ENCODE assay signal across 8 cellular contexts in genomic region chr12:62934799-62935674, GRCh38. TPM values are rescaled to one million over a fixed set of nuclear protein-coding genes. Genes with fewer than 3 reads are reported as not detected.
DNase-seq lines count a peak whose midpoint lies in the region; ATAC-seq and TF ChIP-seq lines count a peak whose summit lies in the region.

TSS of gene PPM1H (minus strand) at chr12:62935150. CDS start at chr12:62934736, 414 bp downstream.

- no peak within 1 kb of the TSS for H3K27ac Mint-ChIP-seq in activated CD4-positive, alpha-beta T cell treated with anti-CD3 and anti-CD28 coated beads for 36 hours
- no peak within 1 kb of the TSS for H3K27ac Mint-ChIP-seq in immature natural killer cell

- no peaks in the 10 kb centered on the region for H3K36me3 ChIP-seq in Loucy (ENCODE audit: insufficient read depth, low read length)
- H3K36me3 ChIP-seq in SJCRH30 = no peaks in the 10 kb centered on the region
- no peaks in the 10 kb centered on the region for H3K36me3 ChIP-seq in skeletal muscle satellite cell (ENCODE audit: insufficient read depth, low read length)

- H3K27me3 Mint-ChIP-seq in activated CD4-positive, alpha-beta T cell treated with anti-CD3 and anti-CD28 coated beads for 36 hours = peaks cover 33% of the 10 kb centered on the region
- H3K27me3 Mint-ChIP-seq in immature natural killer cell (ENCODE audit: low read depth in 3 of 3) = peaks cover 9 to 24% (median 11%) of the 10 kb centered on the region in 3 donors

- peak within 1 kb of the TSS; percentile 94 for H3K4me3 ChIP-seq in Loucy (ENCODE audit: low read length, poor library complexity, severe bottlenecking)
- H3K4me3 ChIP-seq in SJCRH30 = peak within 1 kb of the TSS; percentile 71
- peak within 1 kb of the TSS; percentile 67 to 69 for H3K4me3 ChIP-seq in cardiac fibroblast (replicated peaks in 1 of 2; ENCODE audit: low read depth in 2 of 2, low read length in 2 of 2)
- peak within 1 kb of the TSS; percentile 81 for H3K4me3 ChIP-seq in skeletal muscle satellite cell (ENCODE audit: low read length)

- H3K4me1 ChIP-seq in Loucy (ENCODE audit: insufficient read depth, low read length, poor library complexity, severe bottlenecking) = peaks cover 42% of the 10 kb centered on the region
- peaks cover 12% of the 10 kb centered on the region for H3K4me1 ChIP-seq in SJCRH30
- peaks cover 11% of the 10 kb centered on the region for H3K4me1 ChIP-seq in skeletal muscle satellite cell (ENCODE audit: control insufficient read depth, insufficient read depth, low read length)

- no peaks in the 10 kb centered on the region for H3K9me3 ChIP-seq in Loucy (ENCODE audit: insufficient read depth, low read depth, low read length)
- H3K9me3 ChIP-seq in SJCRH30 (replicated peaks) = no peaks in the 10 kb centered on the region
- H3K9me3 ChIP-seq in skeletal muscle satellite cell (replicated peaks; ENCODE audit: low read length) = no peaks in the 10 kb centered on the region

- H3F3A ChIP-seq in Loucy (ENCODE audit: low read depth) = peaks cover 7% of the 10 kb centered on the region; the same call in 1 of the 2 replicates

- peaks cover 38% of the 10 kb centered on the region for H3K79me2 ChIP-seq in Loucy (ENCODE audit: insufficient read depth, low read length)

- peaks cover 12% of the 10 kb centered on the region for H4K20me1 ChIP-seq in Loucy (ENCODE audit: insufficient read depth, low read length, poor library complexity, severe bottlenecking)

- H3K9me3 Mint-ChIP-seq in activated CD4-positive, alpha-beta T cell treated with anti-CD3 and anti-CD28 coated beads for 36 hours (ENCODE audit: low read depth) = no peaks in the 10 kb centered on the region
- H3K9me3 Mint-ChIP-seq in immature natural killer cell = peaks cover 0 to 2% (median 0%) of the 10 kb centered on the region in 6 donors

- intact Hi-C loops in activated CD4-positive, alpha-beta T cell treated with anti-CD3 and anti-CD28 coated beads for 36 hours (cut with DNase I, micrococcal nuclease) = no loop called here

- no peaks in the 10 kb centered on the region for H3K27me3 ChIP-seq in Loucy (ENCODE audit: insufficient read depth, low read length, poor library complexity, severe bottlenecking)
- H3K27me3 ChIP-seq in SJCRH30 = no peaks in the 10 kb centered on the region; the same call in 1 of the 2 replicates
- H3K27me3 ChIP-seq in skeletal muscle satellite cell (ENCODE audit: control insufficient read depth, insufficient read depth, low read length) = no peaks in the 10 kb centered on the region

- H3K27ac ChIP-seq in SJCRH30 = peak within 1 kb of the TSS; percentile 32; the same call in 1 of the 2 replicates

- TF ChIP-seq CTCF in Loucy (conservative IDR thresholded peaks at IDR 0.05; ENCODE audit: low read length) (peak; percentile 68), cardiac fibroblast (IDR thresholded peaks at IDR 0.05; ENCODE audit: low read depth, low read length) (peak; percentile 34)

- H3K4me2 ChIP-seq in Loucy (ENCODE audit: low read depth, low read length, poor library complexity, severe bottlenecking) (peak within 1 kb of the TSS; percentile 82), skeletal muscle satellite cell (ENCODE audit: low read length) (peak within 1 kb of the TSS; percentile 96)

- peaks cover 11% of the 10 kb centered on the region for H3K4me1 Mint-ChIP-seq in activated CD4-positive, alpha-beta T cell treated with anti-CD3 and anti-CD28 coated beads for 36 hours
- H3K4me1 Mint-ChIP-seq in immature natural killer cell = peaks cover 10 to 13% of the 10 kb centered on the region in 2 donors

- no peaks in the 10 kb centered on the region for H3K36me3 Mint-ChIP-seq in activated CD4-positive, alpha-beta T cell treated with anti-CD3 and anti-CD28 coated beads for 36 hours (ENCODE audit: low read depth)
- H3K36me3 Mint-ChIP-seq in immature natural killer cell = no peaks in the 10 kb centered on the region

- H3K9ac ChIP-seq in Loucy (ENCODE audit: low read depth, low read length, poor library complexity, severe bottlenecking) (peak within 1 kb of the TSS; percentile 87), skeletal muscle satellite cell (ENCODE audit: low read depth, low read length) (peak within 1 kb of the TSS; percentile 72)

- no peaks in the 10 kb centered on the region for H3K9me2 ChIP-seq in Loucy (replicated peaks; ENCODE audit: low read depth, low read length)

- CTCF ChIA-PET in activated CD4-positive, alpha-beta T cell treated with anti-CD3 and anti-CD28 coated beads for 36 hours (lab: Charles Lee) = interaction anchor here (0.8 to 1.4 kb wide), 3 partner anchors 10 to 126 kb away, joined by 3 read pairs; no protein-coding TSS in a partner anchor
- CTCF ChIA-PET in HEK293T (lab: Yijun Ruan, JAX) = interaction anchor here (0.6 to 1.6 kb wide), 9 partner anchors 9 to 341 kb away, joined by 3 to 5 read pairs (median 4); no protein-coding TSS in a partner anchor

- peak; percentile 61 for DNase-seq in activated CD4-positive, alpha-beta T cell treated with anti-CD3 and anti-CD28 coated beads for 36 hours
- DNase-seq in activated CD4-positive, alpha-beta T cell treated with anti-CD3 and anti-CD28 coated beads, Interleukin-2, amount 50 U/mL, for 4 hours = no peak
- peak; percentile 78 for DNase-seq in HEK293T (ENCODE audit: extremely low spot score)
- peak; percentile 60 to 66 for DNase-seq in SJCRH30
- DNase-seq in cardiac fibroblast (ENCODE audit: low read depth in 2 of 2) = peak; percentile 21 to 22
- peak; percentile 6 to 13 (median 11) for DNase-seq in immature natural killer cell

- H3K4me3 Mint-ChIP-seq in activated CD4-positive, alpha-beta T cell treated with anti-CD3 and anti-CD28 coated beads for 36 hours = peak within 1 kb of the TSS; percentile 52
- H3K4me3 Mint-ChIP-seq in immature natural killer cell = peak within 1 kb of the TSS; percentile 77 to 85 (median 83)

- POLR2A ChIA-PET in activated CD4-positive, alpha-beta T cell treated with anti-CD3 and anti-CD28 coated beads for 36 hours (lab: Charles Lee) = interaction anchor here (0.6 kb wide), 1 partner anchor 18 kb away, joined by 3 read pairs; no protein-coding TSS in a partner anchor
- POLR2A ChIA-PET in HEK293T (lab: Yijun Ruan, JAX) = interaction anchor here (0.7 to 1.3 kb wide), 5 partner anchors 9 to 68 kb away, joined by 3 to 5 read pairs (median 4); no protein-coding TSS in a partner anchor

- ATAC-seq in activated CD4-positive, alpha-beta T cell treated with anti-CD3 and anti-CD28 coated beads for 36 hours = peak; percentile 78

- peak within 1 kb of the TSS; percentile 93 for H2AFZ ChIP-seq in Loucy (ENCODE audit: low read length)

TF ChIP-seq in HEK293T, 16 proteins besides CTCF, POLR2A, EP300 and RAD21:
- TF ChIP-seq FOXA1 (IDR thresholded peaks at IDR 0.05) (no peak), BHLHE40 (IDR thresholded peaks at IDR 0.05; ENCODE audit: borderline replicate concordance) (no peak), NFRKB (IDR thresholded peaks at IDR 0.05) (no peak), CTBP1 (IDR thresholded peaks at IDR 0.05; ENCODE audit: borderline replicate concordance) (peak; percentile 74), FOXM1 (IDR thresholded peaks at IDR 0.05; ENCODE audit: borderline replicate concordance) (no peak), L3MBTL2 (conservative IDR thresholded peaks at IDR 0.05) (peak; percentile 71), SUZ12 (IDR thresholded peaks at IDR 0.05) (no peak), SP1 (IDR thresholded peaks at IDR 0.05) (no peak)
TF ChIP-seq in HEK293T: peak in this region for 2.

RNA-seq across cellular contexts. Expression of gene PPM1H, which starts in this region (rescaled TPM):
- total RNA-seq in activated CD4-positive, alpha-beta T cell treated with anti-CD3 and anti-CD28 coated beads for 36 hours = under 1 TPM in 1 of 2 experiments, not detected in 1; 0.02 TPM
- 4.1 and 4.3 TPM in 2 replicates for total RNA-seq in SJCRH30 (2014; rRNA removed; shearing (Covaris generic))
- polyA plus RNA-seq in immature natural killer cell = under 1 TPM in 1 of 3 donors, not detected in 2; 0.50 TPM
- 0.22 and 0.25 TPM in 2 replicates for total RNA-seq in skeletal muscle satellite cell (2012; rRNA removed)

Comparison
In these comparisons a context has a peak if more than half of its experiments do, and no peak if none do; other contexts are left out.
1. Peak in DNase-seq and ATAC-seq in activated CD4-positive, alpha-beta T cell treated with anti-CD3 and anti-CD28 coated beads for 36 hours; RNA of the gene not detected or under 1 TPM.
2. Peak in DNase-seq in immature natural killer cell; RNA of the gene not detected or under 1 TPM.
3. DNase-seq: peak in HEK293T (single experiment), SJCRH30 (2 of 2) and cardiac fibroblast (2 of 2); none in activated CD4-positive, alpha-beta T cell treated with anti-CD3 and anti-CD28 coated beads, Interleukin-2, amount 50 U/mL, for 4 hours (0 of 2).
4. Peak in every context shown above with its lines, with median percentiles within 50 percentile points of each other: H3K4me3 ChIP-seq.